In the genomic region with DNA sequence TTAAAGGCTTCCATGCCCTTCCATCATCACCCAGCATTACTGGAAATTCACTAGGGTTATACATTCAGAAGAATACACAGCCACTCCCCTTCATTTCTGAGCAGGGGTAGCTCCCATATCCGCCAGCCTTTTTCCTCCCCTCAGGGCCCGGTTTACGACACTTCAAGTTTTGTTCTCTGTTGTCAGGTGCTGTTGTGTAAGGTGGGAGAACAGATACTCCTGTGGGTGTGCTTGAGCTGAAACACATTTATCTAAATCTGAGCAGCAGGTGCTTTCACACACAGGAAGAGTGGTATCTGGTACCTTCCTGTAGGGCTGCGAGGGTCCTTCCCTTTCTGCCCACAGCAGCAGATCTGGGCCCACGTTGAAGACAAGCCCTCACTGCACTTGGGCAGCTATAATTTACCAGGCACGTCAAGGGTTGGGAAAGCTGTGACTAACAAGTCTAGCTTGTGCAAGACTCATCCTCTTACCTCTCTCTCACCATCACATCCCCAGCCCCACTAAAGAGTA, we compare ENCODE assay signal across 18 cellular contexts.
DNase-seq lines count a peak whose midpoint lies in the region; ATAC-seq and TF ChIP-seq lines count a peak whose summit lies in the region.
"Had no signal": no experiment of that assay in that cellular context is flagged by ENCODE, and none has a peak within 500 bp of the region (broad histone marks: within the 10 kb centered on the region; RNA-seq: fewer than 3 reads in every experiment).

No MANE protein-coding gene starts in this region.

- H3K27ac ChIP-seq in endodermal cell (ENCODE audit: low read depth, low read length), result no peak overlapping the region
- H3K27ac ChIP-seq: dorsolateral prefrontal cortex had no signal

- H3K36me3 ChIP-seq in endodermal cell (ENCODE audit: control insufficient read depth, insufficient read depth, low read length), result no peaks in the 10 kb centered on the region

- peaks cover 61% of the 10 kb centered on the region for H3K27me3 Mint-ChIP-seq in endodermal cell (ENCODE audit: insufficient read depth)
- peaks cover 3% of the 10 kb centered on the region for H3K27me3 Mint-ChIP-seq in HFFc6 (ENCODE audit: insufficient read depth)
- peaks cover 4% of the 10 kb centered on the region for H3K27me3 Mint-ChIP-seq in glutamatergic neuron (ENCODE audit: unreplicated experiment)
- H3K27me3 Mint-ChIP-seq: IgD-negative memory B cell had no signal

- DNase-seq in AML-193 (lab: John Stamatoyannopoulos, UW) (peak; percentile 27 to 55), ELR (ENCODE audit: low read depth) (peak; percentile 16), SIG-M5 (lab: John Stamatoyannopoulos, UW) (peak; percentile 43), kidney tubule cell (ENCODE audit: low spot score) (peak; percentile 29), endodermal cell (no peak), HFFc6 (no peak), glutamatergic neuron (no peak)
- DNase-seq: activated CD8-positive, alpha-beta memory T cell treated with anti-CD3 and anti-CD28 coated beads, Interleukin-2, amount 50 U/mL, for 48 hours; aorta; CD8-positive, alpha-beta T cell; dorsolateral prefrontal cortex; foreskin fibroblast; kidney glomerular epithelial cell; naive thymus-derived CD8-positive, alpha-beta T cell; SHP77 had no signal

- H3K4me3 Mint-ChIP-seq in endodermal cell (no peak overlapping the region), HFFc6 (no peak overlapping the region), glutamatergic neuron (ENCODE audit: unreplicated experiment) (no peak overlapping the region)
- H3K4me3 Mint-ChIP-seq: CD8-positive, alpha-beta T cell; IgD-negative memory B cell; naive thymus-derived CD8-positive, alpha-beta T cell had no signal

- TF ChIP-seq CTCF in endodermal cell (conservative IDR thresholded peaks at IDR 0.05) (no peak), HFFc6 (IDR thresholded peaks at IDR 0.05) (no peak), glutamatergic neuron (IDR thresholded peaks at IDR 0.05; ENCODE audit: partially characterized antibody, unreplicated experiment) (no peak)

- H3K9me3 Mint-ChIP-seq in endodermal cell (no peaks in the 10 kb centered on the region), HFFc6 (peaks cover 13% of the 10 kb centered on the region), glutamatergic neuron (ENCODE audit: unreplicated experiment) (no peaks in the 10 kb centered on the region)
- H3K9me3 Mint-ChIP-seq: CD8-positive, alpha-beta T cell; IgD-negative memory B cell; naive thymus-derived CD8-positive, alpha-beta T cell had no signal

- H3K4me1 ChIP-seq in endodermal cell (ENCODE audit: control insufficient read depth, insufficient read depth, low read length), result peaks cover 10% of the 10 kb centered on the region

- H3K9ac ChIP-seq in endodermal cell (ENCODE audit: extremely low read depth, low read length, poor library complexity, severe bottlenecking), result no peak overlapping the region

- H3K27ac Mint-ChIP-seq in endodermal cell (no peak overlapping the region), HFFc6 (no peak overlapping the region), glutamatergic neuron (ENCODE audit: unreplicated experiment) (no peak overlapping the region)
- H3K27ac Mint-ChIP-seq: CD8-positive, alpha-beta T cell had no signal

- H3K36me3 Mint-ChIP-seq in endodermal cell (ENCODE audit: low read depth) (no peaks in the 10 kb centered on the region), HFFc6 (ENCODE audit: low read depth) (no peaks in the 10 kb centered on the region), glutamatergic neuron (ENCODE audit: unreplicated experiment) (peaks cover 4% of the 10 kb centered on the region)
- H3K36me3 Mint-ChIP-seq: CD8-positive, alpha-beta T cell; IgD-negative memory B cell; naive thymus-derived CD8-positive, alpha-beta T cell had no signal

- H3K27me3 ChIP-seq in endodermal cell (ENCODE audit: control insufficient read depth, insufficient read depth, low read length, poor library complexity, severe bottlenecking), result peaks cover 25% of the 10 kb centered on the region
- H3K27me3 ChIP-seq: dorsolateral prefrontal cortex had no signal

- ATAC-seq in GM21360 (IDR thresholded peaks at IDR 0.05; ENCODE audit: unreplicated experiment), result no peak
- ATAC-seq: CD8-positive, alpha-beta T cell; naive thymus-derived CD8-positive, alpha-beta T cell; sciatic nerve had no signal

- no peak overlapping the region for H3K4me3 ChIP-seq in endodermal cell (ENCODE audit: low read length)
- H3K4me3 ChIP-seq: dorsolateral prefrontal cortex had no signal

- peaks cover 26% of the 10 kb centered on the region for H3K4me1 Mint-ChIP-seq in endodermal cell
- no peaks in the 10 kb centered on the region for H3K4me1 Mint-ChIP-seq in HFFc6 (ENCODE audit: low read depth)
- H3K4me1 Mint-ChIP-seq in glutamatergic neuron (ENCODE audit: low read depth, unreplicated experiment), result no peaks in the 10 kb centered on the region
- H3K4me1 Mint-ChIP-seq: IgD-negative memory B cell had no signal

- no peaks in the 10 kb centered on the region for H3K9me3 ChIP-seq in endodermal cell (ENCODE audit: control insufficient read depth, low read length)

- WGBS in endodermal cell (ENCODE audit: insufficient coverage in 1 of 2, insufficient read length in 1 of 2), 2 experiments, result 84 to 90% methylated on average over 3 to 6 of the region's 6 CpGs

Comparison
In these comparisons a context has a peak if more than half of its experiments do, and no peak if none do; other contexts are left out.
1. DNase-seq: peak in AML-193 (2 of 2), ELR (single experiment), SIG-M5 (single experiment) and kidney tubule cell (single experiment); none in endodermal cell (single experiment), HFFc6 (single experiment) and glutamatergic neuron (single experiment).